8 cellular contexts compared by ENCODE assay signal in genomic region chr6:56851104-56851503, GRCh38.
DNase-seq lines count a peak whose midpoint lies in the region; ATAC-seq, FAIRE-seq and TF ChIP-seq lines count a peak whose summit lies in the region.

No MANE protein-coding gene starts in this region.

- TF ChIP-seq POLR2A in GM12878 (IDR thresholded peaks at IDR 0.05; ENCODE audit: low read depth, low read length) (no peak), stomach (IDR thresholded peaks at IDR 0.05) (no peak)

- no peaks in the 10 kb centered on the region for H3K36me3 Mint-ChIP-seq in activated T-cell treated with anti-CD3 and anti-CD28 coated beads, Interleukin-2, amount 50 U/mL, for 4 hours (ENCODE audit: insufficient read depth)

- no peak for ATAC-seq in activated T-cell treated with anti-CD3 and anti-CD28 coated beads, Interleukin-2, amount 50 U/mL, for 4 hours
- peak; percentile 48 for ATAC-seq in GM12878
- no peak for ATAC-seq in HG02588 (IDR thresholded peaks at IDR 0.05; ENCODE audit: unreplicated experiment)
- ATAC-seq in HG02840 (IDR thresholded peaks at IDR 0.05; ENCODE audit: low FRiP score, unreplicated experiment) = no peak

- H3K27me3 ChIP-seq in GM12878 (replicated peaks in 1 of 2; ENCODE audit: control insufficient read depth in 2 of 2, insufficient read depth in 2 of 2, low read length in 1 of 2) (no peaks in the 10 kb centered on the region), stomach (peaks cover 0 to 3% (median 0%) of the 10 kb centered on the region in 3 donors)

- in situ Hi-C loops in GM12878 (cut with MboI) = no loop called here

- no TSS peak for BruUV-seq in GM12878 (replicated peaks; lab: Mats Ljungman, UMichigan)

- H3K27ac ChIP-seq in GM12878 (ENCODE audit: control insufficient read depth, insufficient read depth) = peak overlapping the region; percentile 61
- H3K27ac ChIP-seq in kidney (ENCODE audit: low read depth in 2 of 2, low read length in 2 of 2) = no peak overlapping the region
- peak overlapping the region in 4 of 5 donors; percentile 5 to 66 (median 57) for H3K27ac ChIP-seq in stomach

- FAIRE-seq in GM12878 (lab: Jason Lieb, UNC) (no peak), kidney (lab: Jason Lieb, UNC) (no peak)

- no peaks in the 10 kb centered on the region for H3K36me3 ChIP-seq in GM12878 (ENCODE audit: control insufficient read depth in 2 of 2, insufficient read depth in 2 of 2, low read length in 1 of 2)
- no peaks in the 10 kb centered on the region for H3K36me3 ChIP-seq in kidney (ENCODE audit: control insufficient read depth in 1 of 2, insufficient read depth in 2 of 2, low read length in 2 of 2)
- no peaks in the 10 kb centered on the region for H3K36me3 ChIP-seq in stomach

- RAD21 ChIA-PET in GM12878 (lab: Charles Lee; ENCODE audit: unreplicated experiment) = interaction anchor here (0.7 to 17.3 kb wide), 51 partner anchors 10 to 492 kb away, joined by 3 to 450 read pairs (median 6); partner anchors contain the start of genes DST and PRIM2

- H3K4me1 Mint-ChIP-seq in activated T-cell treated with anti-CD3 and anti-CD28 coated beads, Interleukin-2, amount 50 U/mL, for 4 hours (ENCODE audit: low read depth) = peaks cover 15% of the 10 kb centered on the region

- CTCF ChIA-PET in GM12878 (lab: Yijun Ruan, JAX) = interaction anchor here (0.6 to 18.7 kb wide), 64 partner anchors 10 to 330 kb away, joined by 3 to 494 read pairs (median 5); partner anchors contain the start of gene DST

- TF ChIP-seq CTCF in GM12878 (IDR thresholded peaks at IDR 0.05 in 2 of 3, conservative IDR thresholded peaks at IDR 0.05 in 1 of 3; ENCODE audit: control insufficient read depth in 2 of 3, extremely low read depth in 1 of 3, insufficient read depth in 1 of 3, low read depth in 3 of 3, low read length in 3 of 3) (no peak), kidney (IDR thresholded peaks at IDR 0.05; ENCODE audit: borderline replicate concordance, extremely low read depth, insufficient read depth) (no peak), stomach (IDR thresholded peaks at IDR 0.05) (no peak)

- H3K9me3 ChIP-seq in GM12878 (replicated peaks; ENCODE audit: control insufficient read depth, insufficient read depth, low read length) (no peaks in the 10 kb centered on the region), kidney (ENCODE audit: control insufficient read depth in 1 of 2, low read length in 2 of 2) (no peaks in the 10 kb centered on the region), stomach (no peaks in the 10 kb centered on the region)

- H4K20me1 ChIP-seq in GM12878 (ENCODE audit: control insufficient read depth, insufficient read depth) = no peaks in the 10 kb centered on the region

- TF ChIP-seq RAD21 in GM12878 (IDR thresholded peaks at IDR 0.05; ENCODE audit: insufficient read depth, low read depth, low read length) = no peak

- SMC1A ChIA-PET in GM12878 (lab: Charles Lee; ENCODE audit: uncharacterized antibody, unreplicated experiment) = interaction anchor here (0.6 to 12.9 kb wide), 59 partner anchors 10 to 489 kb away, joined by 3 to 358 read pairs (median 5); partner anchors contain the start of gene DST

- H3K4me2 ChIP-seq in GM12878 (ENCODE audit: control insufficient read depth, insufficient read depth) = peak overlapping the region; percentile 62

- H3K9me3 Mint-ChIP-seq in activated T-cell treated with anti-CD3 and anti-CD28 coated beads, Interleukin-2, amount 50 U/mL, for 4 hours = no peaks in the 10 kb centered on the region

- DNase-seq in activated T-cell treated with anti-CD3 and anti-CD28 coated beads, Interleukin-2, amount 50 U/mL, for 4 hours = no peak
- DNase-seq in activated T-cell treated with anti-CD3 and anti-CD28 coated beads, Interleukin-2, amount 50 U/mL, for 1 hour = no peak
- no peak for DNase-seq in GM12878 (ENCODE audit: low read depth, low spot score)
- DNase-seq in kidney = no peak
- no peak for DNase-seq in stomach
- no peak for DNase-seq in stimulated activated CD4-positive, alpha-beta T cell treated with anti-CD3 and anti-CD28 coated beads, Interleukin-1b, Interleukin-23, amount 100 ng/mL, for 48 hours

- H2AFZ ChIP-seq in GM12878 (ENCODE audit: control insufficient read depth, low read depth, low read length) = peak overlapping the region; percentile 31

- peak overlapping the region; percentile 61 for H3K9ac ChIP-seq in GM12878 (ENCODE audit: control insufficient read depth, insufficient read depth, low read length)
- peak overlapping the region; percentile 49 to 72 for H3K9ac ChIP-seq in kidney (ENCODE audit: low read length in 2 of 2)

- no peak for TF ChIP-seq EP300 in GM12878 (IDR thresholded peaks at IDR 0.05; ENCODE audit: borderline replicate concordance in 1 of 2, control insufficient read depth in 1 of 2, low read depth in 2 of 2, low read length in 2 of 2)
- no peak for TF ChIP-seq EP300 in stomach (IDR thresholded peaks at IDR 0.05)

- POLR2A ChIA-PET in GM12878 (lab: Charles Lee) = interaction anchor here (0.6 to 3.7 kb wide), 14 partner anchors 10 to 825 kb away, joined by 3 to 21 read pairs (median 3); no protein-coding TSS in a partner anchor

- 49% methylated on average over 8 of the region's 9 CpGs for WGBS in GM12878 (ENCODE audit: insufficient coverage, insufficient replicate concordance, low lambda C conversion rate, missing lambda C conversion rate)
- 8 to 16% (median 9%) methylated on average over 8 to 9 of the region's 9 CpGs for WGBS in stomach, 5 donors

- peaks cover 32% of the 10 kb centered on the region for H3K4me1 ChIP-seq in GM12878 (ENCODE audit: control insufficient read depth, insufficient read depth, low read length)
- peaks cover 0 to 5% of the 10 kb centered on the region in 2 donors for H3K4me1 ChIP-seq in kidney (ENCODE audit: control insufficient read depth in 1 of 2, insufficient read depth in 1 of 2, low read depth in 1 of 2, low read length in 2 of 2)
- H3K4me1 ChIP-seq in stomach = peaks cover 0 to 30% (median 18%) of the 10 kb centered on the region in 4 donors

- H3K4me3 ChIP-seq in GM12878 = peak overlapping the region; percentile 100
- H3K4me3 ChIP-seq in kidney (ENCODE audit: low read length in 2 of 2) = peak overlapping the region; percentile 62 to 63
- peak overlapping the region; percentile 40 to 49 (median 44) for H3K4me3 ChIP-seq in stomach

- peaks cover 50% of the 10 kb centered on the region for H3K79me2 ChIP-seq in GM12878 (ENCODE audit: control insufficient read depth, insufficient read depth, low read length)

- H3K27me3 Mint-ChIP-seq in activated T-cell treated with anti-CD3 and anti-CD28 coated beads, Interleukin-2, amount 50 U/mL, for 4 hours (ENCODE audit: low read depth) = peaks cover 49% of the 10 kb centered on the region

- H3K4me3 Mint-ChIP-seq in activated T-cell treated with anti-CD3 and anti-CD28 coated beads, Interleukin-2, amount 50 U/mL, for 4 hours = peak overlapping the region; percentile 72

- intact Hi-C loops in GM12878 (cut with micrococcal nuclease; ENCODE audit: unreplicated experiment) = loop anchor here (1.0 to 5.0 kb wide), 5 partner anchors 84 to 492 kb away; no protein-coding TSS in a partner anchor
- intact Hi-C loops in kidney (cut with DNase I) = no loop called here
- intact Hi-C loops in stomach (cut with DNase I; ENCODE audit: low total_unique reads) = loop anchor here (10.0 kb wide), 1 partner anchor 216 kb away; no protein-coding TSS in a partner anchor

TF ChIP-seq in GM12878, 131 proteins besides CTCF, POLR2A, EP300 and RAD21 (continues in another document):
- TF ChIP-seq ESRRA (IDR thresholded peaks at IDR 0.05; ENCODE audit: low read length) (no peak), CUX1 (IDR thresholded peaks at IDR 0.05; ENCODE audit: insufficient replicate concordance, low read depth, low read length) (no peak), POU2F2 (IDR thresholded peaks at IDR 0.05; ENCODE audit: borderline replicate concordance, low read depth, low read length) (no peak), SPI1 (IDR thresholded peaks at IDR 0.05; ENCODE audit: borderline replicate concordance, insufficient read depth, low read depth, low read length) (no peak), EED (IDR thresholded peaks at IDR 0.05; ENCODE audit: low read depth) (0 out of 2 replicates have a peak, but pooled peaks have one; percentile 1)

Comparison
In these comparisons a context has a peak if more than half of its experiments do, and no peak if none do; other contexts are left out.
1. H3K27ac ChIP-seq: peak in GM12878 (single experiment) and stomach (4 of 5); none in kidney (0 of 2).
2. H3K4me3 ChIP-seq: peak in every context shown above with its lines; median percentile 100 in GM12878; 62 in kidney; 44 in stomach.